Comparison of ENCODE assay signal across 19 cellular contexts in the genomic region with DNA sequence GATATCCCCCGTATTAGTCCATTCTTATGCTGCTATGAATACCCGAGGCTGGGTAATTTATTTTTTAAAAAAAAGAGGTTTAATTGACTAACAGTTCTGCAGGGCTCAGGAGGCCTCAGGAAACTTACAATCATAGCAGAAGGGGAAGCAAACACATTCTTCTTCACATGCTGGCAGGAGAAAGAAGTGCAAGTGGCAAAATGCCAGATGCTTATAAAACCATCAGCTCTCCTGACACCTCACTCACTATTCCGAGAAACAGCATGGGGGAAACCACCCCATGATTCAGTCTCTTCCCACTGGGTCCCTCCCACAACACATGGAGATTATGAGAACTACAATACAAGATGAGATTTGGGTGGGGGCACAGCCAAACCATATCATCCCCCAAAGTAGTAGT.
DNase-seq lines count a peak whose midpoint lies in the region; ATAC-seq and TF ChIP-seq lines count a peak whose summit lies in the region.
"Had no signal": no experiment of that assay in that cellular context is flagged by ENCODE, and none has a peak within 500 bp of the region (broad histone marks: within the 10 kb centered on the region; RNA-seq: fewer than 3 reads in every experiment).

No MANE protein-coding gene starts in this region.

- POLR2A ChIA-PET in activated CD8-positive, alpha-beta T cell treated with anti-CD3 and anti-CD28 coated beads, Interleukin-2, amount 10 ng/mL, durations not matched to agents 7 days and 5 days (lab: Charles Lee): no interaction called here

- H3K4me1 Mint-ChIP-seq in activated CD8-positive, alpha-beta T cell treated with anti-CD3 and anti-CD28 coated beads, Interleukin-2, amount 10 ng/mL, durations not matched to agents 7 days and 5 days (ENCODE audit: low read depth): no peaks in the 10 kb centered on the region
- H3K4me1 Mint-ChIP-seq: activated naive CD4-positive, alpha-beta T cell treated with anti-CD3 and anti-CD28 coated beads, Interleukin-2, amount 10 ng/mL, durations not matched to agents 7 days and 5 days; immature natural killer cell; memory B cell had no signal

- no peaks in the 10 kb centered on the region for H3K27me3 Mint-ChIP-seq in activated CD8-positive, alpha-beta T cell treated with anti-CD3 and anti-CD28 coated beads, Interleukin-2, amount 10 ng/mL, durations not matched to agents 7 days and 5 days (ENCODE audit: low read depth)
- H3K27me3 Mint-ChIP-seq: activated naive CD4-positive, alpha-beta T cell treated with anti-CD3 and anti-CD28 coated beads, Interleukin-2, amount 10 ng/mL, durations not matched to agents 7 days and 5 days; memory B cell had no signal

- peaks cover 15% of the 10 kb centered on the region for H3K9me3 Mint-ChIP-seq in activated CD8-positive, alpha-beta T cell treated with anti-CD3 and anti-CD28 coated beads, Interleukin-2, amount 10 ng/mL, durations not matched to agents 7 days and 5 days (ENCODE audit: insufficient read depth)

- TF ChIP-seq CTCF in choroid plexus epithelial cell (conservative IDR thresholded peaks at IDR 0.05; ENCODE audit: low read depth, low read length) (peak; percentile 18), retinal pigment epithelial cell (conservative IDR thresholded peaks at IDR 0.05; ENCODE audit: low read depth, low read length) (no peak)

- no peak for ATAC-seq in activated CD8-positive, alpha-beta T cell treated with anti-CD3 and anti-CD28 coated beads, Interleukin-2, amount 10 ng/mL, durations not matched to agents 7 days and 5 days

- CTCF ChIA-PET in activated CD8-positive, alpha-beta T cell treated with anti-CD3 and anti-CD28 coated beads, Interleukin-2, amount 10 ng/mL, durations not matched to agents 7 days and 5 days (lab: Charles Lee): no interaction called here

- peaks cover 2% of the 10 kb centered on the region for H3K36me3 Mint-ChIP-seq in activated CD8-positive, alpha-beta T cell treated with anti-CD3 and anti-CD28 coated beads, Interleukin-2, amount 10 ng/mL, durations not matched to agents 7 days and 5 days (ENCODE audit: low read depth)
- H3K36me3 Mint-ChIP-seq: activated naive CD4-positive, alpha-beta T cell treated with anti-CD3 and anti-CD28 coated beads, Interleukin-2, amount 10 ng/mL, durations not matched to agents 7 days and 5 days; memory B cell had no signal

- H3K27ac Mint-ChIP-seq in activated CD8-positive, alpha-beta T cell treated with anti-CD3 and anti-CD28 coated beads, Interleukin-2, amount 10 ng/mL, durations not matched to agents 7 days and 5 days: no peak overlapping the region
- H3K27ac Mint-ChIP-seq: activated naive CD4-positive, alpha-beta T cell treated with anti-CD3 and anti-CD28 coated beads, Interleukin-2, amount 10 ng/mL, durations not matched to agents 7 days and 5 days; immature natural killer cell; memory B cell had no signal

- H3K4me3 Mint-ChIP-seq in activated CD8-positive, alpha-beta T cell treated with anti-CD3 and anti-CD28 coated beads, Interleukin-2, amount 10 ng/mL, durations not matched to agents 7 days and 5 days: no peak overlapping the region
- H3K4me3 Mint-ChIP-seq: activated naive CD4-positive, alpha-beta T cell treated with anti-CD3 and anti-CD28 coated beads, Interleukin-2, amount 10 ng/mL, durations not matched to agents 7 days and 5 days; immature natural killer cell; memory B cell had no signal

- H3K4me3 ChIP-seq in choroid plexus epithelial cell (ENCODE audit: low read depth, low read length) (no peak overlapping the region), retinal pigment epithelial cell (ENCODE audit: low read length) (no peak overlapping the region)
- H3K4me3 ChIP-seq: sigmoid colon, thoracic aorta had no signal

- DNase-seq in NCI-H748 (lab: John Stamatoyannopoulos, UW; ENCODE audit: unreplicated experiment) (peak; percentile 42), NCI-H748 treated with DMSO at 0.1 percent for 48 hours (lab: John Stamatoyannopoulos, UW) (no peak), NCI-H226 (peak; percentile 10), choroid plexus epithelial cell (ENCODE audit: low read depth) (peak; percentile 81), retinal pigment epithelial cell (ENCODE audit: low read depth) (peak; percentile 6), NCI-H1694 treated with DMSO at 0.1 percent for 48 hours (lab: John Stamatoyannopoulos, UW) (no peak), T-helper 2 cell (no peak)
- no peak for DNase-seq in activated CD8-positive, alpha-beta T cell treated with anti-CD3 and anti-CD28 coated beads, Interleukin-2, amount 10 ng/mL, durations not matched to agents 7 days and 5 days
- DNase-seq: activated CD4-positive, alpha-beta T cell treated with anti-CD3 and anti-CD28 coated beads for 1 hour; activated naive CD4-positive, alpha-beta T cell treated with anti-CD3 and anti-CD28 coated beads, Interleukin-2, amount 10 ng/mL, durations not matched to agents 7 days and 5 days; central memory CD4-positive, alpha-beta T cell; immature natural killer cell; NCI-H1092 treated with DMSO at 0.1 percent for 48 hours; SHP77 treated with DMSO at 0.1 percent for 48 hours; sigmoid colon; stimulated activated CD4-positive, alpha-beta T cell treated with anti-CD3 and anti-CD28 coated beads, Interleukin-2, amount 100 ng/mL, for 48 hours; stimulated activated CD8-positive, alpha-beta memory T cell treated with anti-CD3 and anti-CD28 coated beads, Interleukin-4, amount 100 ng/mL, for 48 hours had no signal

Comparison
In these comparisons a context has a peak if more than half of its experiments do, and no peak if none do; other contexts are left out.
1. DNase-seq: peak in NCI-H748 (single experiment), NCI-H226 (single experiment), choroid plexus epithelial cell (single experiment) and retinal pigment epithelial cell (single experiment); none in NCI-H748 treated with DMSO at 0.1 percent for 48 hours (single experiment), activated CD8-positive, alpha-beta T cell treated with anti-CD3 and anti-CD28 coated beads, Interleukin-2, amount 10 ng/mL, durations not matched to agents 7 days and 5 days (single experiment), NCI-H1694 treated with DMSO at 0.1 percent for 48 hours (single experiment) and T-helper 2 cell (0 of 5).